Comparison of ENCODE assay signal across 1 cellular context in the genomic region with DNA sequence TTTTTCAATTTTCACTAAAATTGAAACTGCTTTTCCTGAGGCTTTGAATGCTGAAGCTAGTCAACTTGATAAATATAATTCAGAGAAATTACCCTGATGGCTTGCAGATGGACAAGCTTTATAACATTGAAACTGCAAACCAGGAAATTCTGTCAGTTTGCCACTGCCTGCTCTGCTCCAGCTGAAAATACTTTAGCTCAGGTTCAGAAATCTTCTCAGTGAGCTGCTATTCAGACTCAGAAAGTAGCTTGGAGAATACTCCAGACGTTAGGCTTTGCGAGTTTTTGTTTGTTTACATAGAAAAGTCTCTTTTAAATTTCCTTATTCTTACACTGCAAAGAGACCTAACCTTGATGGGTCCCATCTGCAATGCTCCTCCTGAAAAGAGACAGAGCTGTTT.
TF ChIP-seq lines count a peak whose summit lies in the region.

No MANE protein-coding gene starts in this region.

TF ChIP-seq in SK-N-SH treated with all-trans-retinoic acid at 6 μM for 48 hours, 23 proteins besides CTCF, POLR2A, EP300 and RAD21:
- no peak for TF ChIP-seq CSDC2 (CRISPR knock-in tag; IDR thresholded peaks at IDR 0.05)
- no peak for TF ChIP-seq BACH2 (CRISPR knock-in tag; IDR thresholded peaks at IDR 0.05; ENCODE audit: borderline replicate concordance)
- no peak for TF ChIP-seq ZC3H10 (CRISPR knock-in tag; IDR thresholded peaks at IDR 0.05)
- TF ChIP-seq ARNTL (CRISPR knock-in tag; IDR thresholded peaks at IDR 0.05; ENCODE audit: borderline replicate concordance, low read depth): no peak
- no peak for TF ChIP-seq ZFP3 (CRISPR knock-in tag; IDR thresholded peaks at IDR 0.05)
- TF ChIP-seq, protein P1, sequence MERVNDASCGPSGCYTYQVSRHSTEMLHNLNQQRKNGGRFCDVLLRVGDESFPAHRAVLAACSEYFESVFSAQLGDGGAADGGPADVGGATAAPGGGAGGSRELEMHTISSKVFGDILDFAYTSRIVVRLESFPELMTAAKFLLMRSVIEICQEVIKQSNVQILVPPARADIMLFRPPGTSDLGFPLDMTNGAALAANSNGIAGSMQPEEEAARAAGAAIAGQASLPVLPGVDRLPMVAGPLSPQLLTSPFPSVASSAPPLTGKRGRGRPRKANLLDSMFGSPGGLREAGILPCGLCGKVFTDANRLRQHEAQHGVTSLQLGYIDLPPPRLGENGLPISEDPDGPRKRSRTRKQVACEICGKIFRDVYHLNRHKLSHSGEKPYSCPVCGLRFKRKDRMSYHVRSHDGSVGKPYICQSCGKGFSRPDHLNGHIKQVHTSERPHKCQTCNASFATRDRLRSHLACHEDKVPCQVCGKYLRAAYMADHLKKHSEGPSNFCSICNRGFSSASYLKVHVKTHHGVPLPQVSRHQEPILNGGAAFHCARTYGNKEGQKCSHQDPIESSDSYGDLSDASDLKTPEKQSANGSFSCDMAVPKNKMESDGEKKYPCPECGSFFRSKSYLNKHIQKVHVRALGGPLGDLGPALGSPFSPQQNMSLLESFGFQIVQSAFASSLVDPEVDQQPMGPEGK (CRISPR knock-in tag; IDR thresholded peaks at IDR 0.05; ENCODE audit: borderline replicate concordance): no peak
- TF ChIP-seq, protein P2, sequence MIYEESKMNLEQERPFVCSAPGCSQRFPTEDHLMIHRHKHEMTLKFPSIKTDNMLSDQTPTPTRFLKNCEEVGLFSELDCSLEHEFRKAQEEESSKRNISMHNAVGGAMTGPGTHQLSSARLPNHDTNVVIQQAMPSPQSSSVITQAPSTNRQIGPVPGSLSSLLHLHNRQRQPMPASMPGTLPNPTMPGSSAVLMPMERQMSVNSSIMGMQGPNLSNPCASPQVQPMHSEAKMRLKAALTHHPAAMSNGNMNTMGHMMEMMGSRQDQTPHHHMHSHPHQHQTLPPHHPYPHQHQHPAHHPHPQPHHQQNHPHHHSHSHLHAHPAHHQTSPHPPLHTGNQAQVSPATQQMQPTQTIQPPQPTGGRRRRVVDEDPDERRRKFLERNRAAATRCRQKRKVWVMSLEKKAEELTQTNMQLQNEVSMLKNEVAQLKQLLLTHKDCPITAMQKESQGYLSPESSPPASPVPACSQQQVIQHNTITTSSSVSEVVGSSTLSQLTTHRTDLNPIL (CRISPR knock-in tag; IDR thresholded peaks at IDR 0.05; ENCODE audit: low read depth): no peak
- no peak for TF ChIP-seq ZFP30 (CRISPR knock-in tag; IDR thresholded peaks at IDR 0.05)
- no peak for TF ChIP-seq ISL1 (CRISPR knock-in tag; IDR thresholded peaks at IDR 0.05)
TF ChIP-seq in SK-N-SH treated with all-trans-retinoic acid at 6 μM for 48 hours: peak in this region for 0.
